Comparison of ENCODE assay signal across 24 cellular contexts in genomic region chr14:22577334-22577908, GRCh38. TPM values are rescaled to one million over a fixed set of nuclear protein-coding genes. Genes with fewer than 3 reads are reported as not detected.
A peak's percentile ranks its signal among the peaks of the same experiment; 100 is the strongest.
DNase-seq lines count a peak whose midpoint lies in the region; ATAC-seq, FAIRE-seq and TF ChIP-seq lines count a peak whose summit lies in the region.
"Had no signal": no experiment of that assay in that cellular context is flagged by ENCODE, and none has a peak within 500 bp of the region (broad histone marks: within the 10 kb centered on the region; RNA-seq: fewer than 3 reads in every experiment).

No MANE protein-coding gene starts in this region.

- peaks cover 3 to 13% of the 10 kb centered on the region in 2 donors for H3K4me1 ChIP-seq in naive thymus-derived CD4-positive, alpha-beta T cell (ENCODE audit: control insufficient read depth in 2 of 2, insufficient read depth in 2 of 2, low read length in 2 of 2)
- H3K4me1 ChIP-seq: lower lobe of right lung, vagina had no signal

- no peaks in the 10 kb centered on the region for H3K9me3 Mint-ChIP-seq in activated CD8-positive, alpha-beta T cell treated with anti-CD3 and anti-CD28 coated beads for 36 hours
- no peaks in the 10 kb centered on the region for H3K9me3 Mint-ChIP-seq in activated CD8-positive, alpha-beta T cell treated with anti-CD3 and anti-CD28 coated beads, Interleukin-2, amount 10 ng/mL, durations not matched to agents 7 days and 5 days (ENCODE audit: insufficient read depth)
- H3K9me3 Mint-ChIP-seq in activated T-helper 2 cell treated with anti-CD3 and anti-CD28 coated beads, Interferon-gamma antibody, Interleukin-2, Interleukin-4, amounts not matched to agents 10 μg/mL and 5 μg/mL and 100 μg/mL, durations not matched to agents 14 hours and 24 hours and 36 hours = no peaks in the 10 kb centered on the region
- H3K9me3 Mint-ChIP-seq in naive thymus-derived CD4-positive, alpha-beta T cell = no peaks in the 10 kb centered on the region

- peak; percentile 45 for ATAC-seq in activated CD8-positive, alpha-beta T cell treated with anti-CD3 and anti-CD28 coated beads for 36 hours
- ATAC-seq in activated CD8-positive, alpha-beta T cell treated with anti-CD3 and anti-CD28 coated beads, Interleukin-2, amount 10 ng/mL, durations not matched to agents 7 days and 5 days = no peak
- ATAC-seq in naive thymus-derived CD4-positive, alpha-beta T cell = no peak
- ATAC-seq: HCT116, HepG2, lower lobe of right lung, sciatic nerve had no signal

- POLR2A ChIA-PET in activated CD8-positive, alpha-beta T cell treated with anti-CD3 and anti-CD28 coated beads for 36 hours (lab: Charles Lee) = no interaction called here
- POLR2A ChIA-PET in activated CD8-positive, alpha-beta T cell treated with anti-CD3 and anti-CD28 coated beads, Interleukin-2, amount 10 ng/mL, durations not matched to agents 7 days and 5 days (lab: Charles Lee) = no interaction called here
- POLR2A ChIA-PET in naive thymus-derived CD4-positive, alpha-beta T cell (lab: Charles Lee) = interaction anchor here (0.6 kb wide), 1 partner anchor 275 kb away, joined by 4 read pairs; no protein-coding TSS in a partner anchor

- intact Hi-C loops in activated CD8-positive, alpha-beta T cell treated with anti-CD3 and anti-CD28 coated beads for 36 hours (cut with micrococcal nuclease) = loop anchor here (10.0 kb wide), 1 partner anchor 247 kb away; the partner anchor contains the start of gene MRPL52
- intact Hi-C loops in activated T-helper 2 cell treated with anti-CD3 and anti-CD28 coated beads, Interferon-gamma antibody, Interleukin-2, Interleukin-4, amounts not matched to agents 10 μg/mL and 5 μg/mL and 100 μg/mL, durations not matched to agents 14 hours and 24 hours and 36 hours (cut with micrococcal nuclease) = no loop called here
- intact Hi-C loops in naive thymus-derived CD4-positive, alpha-beta T cell (cut with micrococcal nuclease) = loop anchor here in 1 of 2 donors (1.0 kb wide), 1 partner anchor 11 kb away; no protein-coding TSS in a partner anchor

- DNase-seq in activated CD8-positive, alpha-beta T cell treated with anti-CD3 and anti-CD28 coated beads for 36 hours = no peak
- DNase-seq in activated CD8-positive, alpha-beta T cell treated with anti-CD3 and anti-CD28 coated beads, Interleukin-2, amount 10 ng/mL, durations not matched to agents 7 days and 5 days = no peak
- DNase-seq in GM19239 (ENCODE audit: insufficient read length, low spot score) = no peak
- no peak for DNase-seq in activated T-helper 2 cell treated with anti-CD3 and anti-CD28 coated beads, Interferon-gamma antibody, Interleukin-2, Interleukin-4, amounts not matched to agents 10 μg/mL and 5 μg/mL and 100 μg/mL, durations not matched to agents 14 hours and 24 hours and 36 hours (ENCODE audit: low spot score)
- no peak for DNase-seq in naive thymus-derived CD4-positive, alpha-beta T cell
- no peak for DNase-seq in NCI-H2107 (lab: John Stamatoyannopoulos, UW)
- DNase-seq in frontal cortex (ENCODE audit: low spot score in 2 of 2) = no peak
- DNase-seq in NCI-H2029 (lab: John Stamatoyannopoulos, UW) = no peak
- DNase-seq: ACHN; Calu3; kidney; lower lobe of right lung; NCI-H1092; NCI-H187 treated with DMSO at 0.1 percent for 48 hours; NCI-H226; NCI-H774; stimulated activated CD4-positive, alpha-beta T cell treated with anti-CD3 and anti-CD28 coated beads, Interleukin-4, amount 100 ng/mL, for 4 hours; stimulated activated naive CD4-positive, alpha-beta T cell had no signal

- H3K36me3 ChIP-seq in naive thymus-derived CD4-positive, alpha-beta T cell (ENCODE audit: control insufficient read depth in 2 of 3, insufficient read depth in 3 of 3, low read length in 3 of 3) = peaks cover 12 to 30% (median 17%) of the 10 kb centered on the region in 3 experiments

- H3K36me3 Mint-ChIP-seq in activated CD8-positive, alpha-beta T cell treated with anti-CD3 and anti-CD28 coated beads for 36 hours (ENCODE audit: low read depth) = peaks cover 58% of the 10 kb centered on the region
- peaks cover 45% of the 10 kb centered on the region for H3K36me3 Mint-ChIP-seq in activated CD8-positive, alpha-beta T cell treated with anti-CD3 and anti-CD28 coated beads, Interleukin-2, amount 10 ng/mL, durations not matched to agents 7 days and 5 days (ENCODE audit: low read depth)
- peaks cover 60% of the 10 kb centered on the region for H3K36me3 Mint-ChIP-seq in activated T-helper 2 cell treated with anti-CD3 and anti-CD28 coated beads, Interferon-gamma antibody, Interleukin-2, Interleukin-4, amounts not matched to agents 10 μg/mL and 5 μg/mL and 100 μg/mL, durations not matched to agents 14 hours and 24 hours and 36 hours (ENCODE audit: low read depth)
- H3K36me3 Mint-ChIP-seq in naive thymus-derived CD4-positive, alpha-beta T cell = peaks cover 0 to 40% (median 31%) of the 10 kb centered on the region in 5 donors

- no peak overlapping the region for H3K27ac ChIP-seq in naive thymus-derived CD4-positive, alpha-beta T cell (ENCODE audit: low read depth, low read length)
- H3K27ac ChIP-seq: BLaER1, HL-60, lower lobe of right lung, vagina had no signal

- H3K4me3 ChIP-seq in naive thymus-derived CD4-positive, alpha-beta T cell (ENCODE audit: low read length) = no peak overlapping the region
- H3K4me3 ChIP-seq: BLaER1, lower lobe of right lung, vagina had no signal

- no peak overlapping the region for H3K4me3 Mint-ChIP-seq in activated CD8-positive, alpha-beta T cell treated with anti-CD3 and anti-CD28 coated beads for 36 hours
- no peak overlapping the region for H3K4me3 Mint-ChIP-seq in activated CD8-positive, alpha-beta T cell treated with anti-CD3 and anti-CD28 coated beads, Interleukin-2, amount 10 ng/mL, durations not matched to agents 7 days and 5 days
- H3K4me3 Mint-ChIP-seq in activated T-helper 2 cell treated with anti-CD3 and anti-CD28 coated beads, Interferon-gamma antibody, Interleukin-2, Interleukin-4, amounts not matched to agents 10 μg/mL and 5 μg/mL and 100 μg/mL, durations not matched to agents 14 hours and 24 hours and 36 hours (ENCODE audit: low read depth) = peak overlapping the region; percentile 52
- peak overlapping the region in 8 of 10 donors; percentile 17 to 82 (median 34) for H3K4me3 Mint-ChIP-seq in naive thymus-derived CD4-positive, alpha-beta T cell

- CTCF ChIA-PET in activated CD8-positive, alpha-beta T cell treated with anti-CD3 and anti-CD28 coated beads for 36 hours (lab: Charles Lee) = no interaction called here
- CTCF ChIA-PET in activated CD8-positive, alpha-beta T cell treated with anti-CD3 and anti-CD28 coated beads, Interleukin-2, amount 10 ng/mL, durations not matched to agents 7 days and 5 days (lab: Charles Lee) = no interaction called here
- CTCF ChIA-PET in naive thymus-derived CD4-positive, alpha-beta T cell (lab: Charles Lee) = no interaction called here

- H3K9me3 ChIP-seq in naive thymus-derived CD4-positive, alpha-beta T cell (ENCODE audit: control insufficient read depth in 2 of 3, low read length in 3 of 3) = no peaks in the 10 kb centered on the region
- H3K9me3 ChIP-seq: BLaER1, lower lobe of right lung, vagina had no signal

- H3K27me3 ChIP-seq in naive thymus-derived CD4-positive, alpha-beta T cell (ENCODE audit: control insufficient read depth in 2 of 2, insufficient read depth in 2 of 2, low read length in 2 of 2) = no peaks in the 10 kb centered on the region
- H3K27me3 ChIP-seq: BLaER1, vagina had no signal

- H3K27me3 Mint-ChIP-seq in activated CD8-positive, alpha-beta T cell treated with anti-CD3 and anti-CD28 coated beads for 36 hours = no peaks in the 10 kb centered on the region
- H3K27me3 Mint-ChIP-seq in activated CD8-positive, alpha-beta T cell treated with anti-CD3 and anti-CD28 coated beads, Interleukin-2, amount 10 ng/mL, durations not matched to agents 7 days and 5 days (ENCODE audit: low read depth) = no peaks in the 10 kb centered on the region
- no peaks in the 10 kb centered on the region for H3K27me3 Mint-ChIP-seq in activated T-helper 2 cell treated with anti-CD3 and anti-CD28 coated beads, Interferon-gamma antibody, Interleukin-2, Interleukin-4, amounts not matched to agents 10 μg/mL and 5 μg/mL and 100 μg/mL, durations not matched to agents 14 hours and 24 hours and 36 hours (ENCODE audit: low read depth)
- H3K27me3 Mint-ChIP-seq in naive thymus-derived CD4-positive, alpha-beta T cell = no peaks in the 10 kb centered on the region

- no peak for TF ChIP-seq CTCF in activated CD8-positive, alpha-beta T cell treated with anti-CD3 and anti-CD28 coated beads for 36 hours (IDR thresholded peaks at IDR 0.05)

- FAIRE-seq in GM19239 (lab: Jason Lieb, UNC) = peak; percentile 47
- no peak for FAIRE-seq in frontal cortex (lab: Jason Lieb, UNC)
- FAIRE-seq: HepG2, kidney had no signal

- peak overlapping the region; percentile 1 for H3K27ac Mint-ChIP-seq in activated CD8-positive, alpha-beta T cell treated with anti-CD3 and anti-CD28 coated beads for 36 hours
- H3K27ac Mint-ChIP-seq in activated CD8-positive, alpha-beta T cell treated with anti-CD3 and anti-CD28 coated beads, Interleukin-2, amount 10 ng/mL, durations not matched to agents 7 days and 5 days = no peak overlapping the region
- H3K27ac Mint-ChIP-seq in activated T-helper 2 cell treated with anti-CD3 and anti-CD28 coated beads, Interferon-gamma antibody, Interleukin-2, Interleukin-4, amounts not matched to agents 10 μg/mL and 5 μg/mL and 100 μg/mL, durations not matched to agents 14 hours and 24 hours and 36 hours = peak overlapping the region; percentile 49
- H3K27ac Mint-ChIP-seq in naive thymus-derived CD4-positive, alpha-beta T cell = peak overlapping the region; percentile 2 to 95 (median 79)

- peaks cover 57% of the 10 kb centered on the region for H3K4me1 Mint-ChIP-seq in activated CD8-positive, alpha-beta T cell treated with anti-CD3 and anti-CD28 coated beads for 36 hours (ENCODE audit: low read depth)
- peaks cover 53% of the 10 kb centered on the region for H3K4me1 Mint-ChIP-seq in activated CD8-positive, alpha-beta T cell treated with anti-CD3 and anti-CD28 coated beads, Interleukin-2, amount 10 ng/mL, durations not matched to agents 7 days and 5 days (ENCODE audit: low read depth)
- H3K4me1 Mint-ChIP-seq in activated T-helper 2 cell treated with anti-CD3 and anti-CD28 coated beads, Interferon-gamma antibody, Interleukin-2, Interleukin-4, amounts not matched to agents 10 μg/mL and 5 μg/mL and 100 μg/mL, durations not matched to agents 14 hours and 24 hours and 36 hours (ENCODE audit: low read depth) = peaks cover 62% of the 10 kb centered on the region
- peaks cover 34 to 81% (median 63%) of the 10 kb centered on the region in 7 donors for H3K4me1 Mint-ChIP-seq in naive thymus-derived CD4-positive, alpha-beta T cell

RNA-seq across cellular contexts. Expression of gene DAD1, which starts 11.6 kb away (rescaled TPM):
- total RNA-seq in activated CD8-positive, alpha-beta T cell treated with anti-CD3 and anti-CD28 coated beads for 36 hours = 100 to 1,000 TPM; 194 to 196 TPM
- total RNA-seq in activated CD8-positive, alpha-beta T cell treated with anti-CD3 and anti-CD28 coated beads, Interleukin-2, amount 10 ng/mL, durations not matched to agents 7 days and 5 days = 100 to 1,000 TPM; 130 to 147 TPM
- total RNA-seq in activated T-helper 2 cell treated with anti-CD3 and anti-CD28 coated beads, Interferon-gamma antibody, Interleukin-2, Interleukin-4, amounts not matched to agents 10 μg/mL and 5 μg/mL and 100 μg/mL, durations not matched to agents 14 hours and 24 hours and 36 hours = 246 and 256 TPM in 2 replicates
- 100 to 1,000 TPM in 3 of 5 experiments, 10 to 100 TPM in 2; 68.8 to 157 (median 117) TPM for total RNA-seq in naive thymus-derived CD4-positive, alpha-beta T cell
- polyA plus RNA-seq in naive thymus-derived CD4-positive, alpha-beta T cell = 100 to 1,000 TPM; 766 to 777 TPM
- 89.7 TPM for total RNA-seq in frontal cortex

RNA-seq across cellular contexts. Expression of gene ABHD4, which starts 20.7 kb away (rescaled TPM):
- 1 to 10 TPM; 8.6 to 9.4 TPM for total RNA-seq in activated CD8-positive, alpha-beta T cell treated with anti-CD3 and anti-CD28 coated beads for 36 hours
- 1 to 10 TPM; 8.0 to 8.5 TPM for total RNA-seq in activated CD8-positive, alpha-beta T cell treated with anti-CD3 and anti-CD28 coated beads, Interleukin-2, amount 10 ng/mL, durations not matched to agents 7 days and 5 days
- total RNA-seq in activated T-helper 2 cell treated with anti-CD3 and anti-CD28 coated beads, Interferon-gamma antibody, Interleukin-2, Interleukin-4, amounts not matched to agents 10 μg/mL and 5 μg/mL and 100 μg/mL, durations not matched to agents 14 hours and 24 hours and 36 hours = 9.2 and 10.8 TPM in 2 replicates
- total RNA-seq in naive thymus-derived CD4-positive, alpha-beta T cell = 10 to 100 TPM; 10.5 to 16.3 (median 14.7) TPM
- 10 to 100 TPM in 1 of 2 donors, 1 to 10 TPM in 1; 6.7 to 10.1 TPM for polyA plus RNA-seq in naive thymus-derived CD4-positive, alpha-beta T cell
- total RNA-seq in frontal cortex = 2.4 TPM

Comparison
In these comparisons a context has a peak if more than half of its experiments do, and no peak if none do; other contexts are left out.
1. H3K4me3 Mint-ChIP-seq: peak in activated T-helper 2 cell treated with anti-CD3 and anti-CD28 coated beads, Interferon-gamma antibody, Interleukin-2, Interleukin-4, amounts not matched to agents 10 μg/mL and 5 μg/mL and 100 μg/mL, durations not matched to agents 14 hours and 24 hours and 36 hours (single experiment) and naive thymus-derived CD4-positive, alpha-beta T cell (8 of 10); none in activated CD8-positive, alpha-beta T cell treated with anti-CD3 and anti-CD28 coated beads for 36 hours (single experiment) and activated CD8-positive, alpha-beta T cell treated with anti-CD3 and anti-CD28 coated beads, Interleukin-2, amount 10 ng/mL, durations not matched to agents 7 days and 5 days (single experiment).